ENCODE assay signal across 9 cellular contexts in the genomic region with DNA sequence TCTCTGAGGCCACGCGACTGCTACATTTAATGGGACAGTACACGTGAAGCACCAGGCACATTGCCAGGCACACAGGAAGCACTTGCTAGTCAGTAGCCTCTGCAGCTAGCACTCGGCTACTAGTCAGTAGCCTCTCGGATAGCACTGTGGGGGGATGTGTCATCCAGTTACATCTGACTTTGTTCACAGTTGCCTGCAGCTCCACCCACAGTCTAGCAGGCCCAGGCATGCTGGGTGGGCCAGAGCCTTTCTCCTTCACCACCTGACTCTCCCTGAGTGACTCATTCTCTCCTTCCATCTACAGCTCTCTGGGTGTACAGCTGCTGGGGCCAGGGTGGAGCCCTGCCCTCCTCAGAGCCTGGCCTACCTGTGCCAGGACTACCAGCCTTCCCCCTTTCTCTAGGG. TPM values are rescaled to one million over a fixed set of nuclear protein-coding genes. Genes with fewer than 3 reads are reported as not detected.
DNase-seq lines count a peak whose midpoint lies in the region; ATAC-seq, FAIRE-seq and TF ChIP-seq lines count a peak whose summit lies in the region.
"Had no signal": no experiment of that assay in that cellular context is flagged by ENCODE, and none has a peak within 500 bp of the region (broad histone marks: within the 10 kb centered on the region; RNA-seq: fewer than 3 reads in every experiment).

No MANE protein-coding gene starts in this region.

- H3K4me3 ChIP-seq in adipocyte (ENCODE audit: low read length) (no peak overlapping the region), HepG2 (replicated peaks in 1 of 3; ENCODE audit: insufficient read depth in 1 of 3, low read depth in 2 of 3, low read length in 3 of 3) (no peak overlapping the region), testis (no peak overlapping the region)

- H3K79me2 ChIP-seq in HepG2 (ENCODE audit: insufficient read depth, low read length) = no peaks in the 10 kb centered on the region
- H3K79me2 ChIP-seq: parathyroid adenoma had no signal

- H3K4me1 ChIP-seq in adipocyte (ENCODE audit: control insufficient read depth, insufficient read depth, low read length) = peaks cover 6% of the 10 kb centered on the region
- H3K4me1 ChIP-seq in HepG2 (ENCODE audit: insufficient read depth, low read length) = no peaks in the 10 kb centered on the region
- no peaks in the 10 kb centered on the region for H3K4me1 ChIP-seq in testis

- H3K27ac Mint-ChIP-seq in stimulated activated naive CD8-positive, alpha-beta T cell treated with anti-CD3 and anti-CD28 coated beads, Interleukin-15, amount 100 ng/mL, for 72 hours = peak overlapping the region; percentile 21 to 88

- no peak for TF ChIP-seq EP300 in HepG2 (IDR thresholded peaks at IDR 0.05; ENCODE audit: low read depth in 2 of 2, low read length in 2 of 2)
- no peak for TF ChIP-seq EP300 in HepG2 (CRISPR knock-in tag; IDR thresholded peaks at IDR 0.05; ENCODE audit: borderline replicate concordance)

- no peak overlapping the region for H2AFZ ChIP-seq in HepG2 (ENCODE audit: low read length)
- H2AFZ ChIP-seq: parathyroid adenoma had no signal

- no peaks in the 10 kb centered on the region for H3K9me3 Mint-ChIP-seq in stimulated activated naive CD8-positive, alpha-beta T cell treated with anti-CD3 and anti-CD28 coated beads, Interleukin-15, amount 100 ng/mL, for 72 hours

- BruUV-seq in HepG2 (replicated peaks; lab: Mats Ljungman, UMichigan) = no TSS peak

- H3K27ac ChIP-seq in HepG2 (ENCODE audit: extremely low read length, insufficient read depth, low read length) (no peak overlapping the region), testis (no peak overlapping the region)
- H3K27ac ChIP-seq: parathyroid adenoma had no signal

- H4K20me1 ChIP-seq in HepG2 (ENCODE audit: insufficient read depth, low read length) = no peaks in the 10 kb centered on the region

- H3K9me3 ChIP-seq in adipocyte (ENCODE audit: control insufficient read depth, low read length) (no peaks in the 10 kb centered on the region), HepG2 (ENCODE audit: low read length) (no peaks in the 10 kb centered on the region), testis (no peaks in the 10 kb centered on the region)

- TF ChIP-seq CTCF in HepG2 (CRISPR knock-in tag; IDR thresholded peaks at IDR 0.05) (no peak), testis (IDR thresholded peaks at IDR 0.05) (no peak)

- H3K27me3 Mint-ChIP-seq in stimulated activated naive CD8-positive, alpha-beta T cell treated with anti-CD3 and anti-CD28 coated beads, Interleukin-15, amount 100 ng/mL, for 72 hours = no peaks in the 10 kb centered on the region

- H3K9ac ChIP-seq in adipocyte (ENCODE audit: low read length) (no peak overlapping the region), HepG2 (ENCODE audit: insufficient read depth, low read depth, low read length) (no peak overlapping the region)
- H3K9ac ChIP-seq: parathyroid adenoma had no signal

- intact Hi-C loops in HepG2 (cut with micrococcal nuclease; ENCODE audit: unreplicated experiment) = no loop called here
- intact Hi-C loops in testis (cut with DNase I; ENCODE audit: low total_unique reads) = no loop called here

- peak; percentile 59 for ATAC-seq in HG02763 (IDR thresholded peaks at IDR 0.05; ENCODE audit: unreplicated experiment)
- ATAC-seq in HepG2 = peak; percentile 35
- ATAC-seq in stimulated activated naive CD8-positive, alpha-beta T cell treated with anti-CD3 and anti-CD28 coated beads, Interleukin-15, amount 100 ng/mL, for 72 hours = peak; percentile 94

- no peak for TF ChIP-seq RAD21 in HepG2 (CRISPR knock-in tag; IDR thresholded peaks at IDR 0.05)

- peak overlapping the region in 1 of 2 donors; percentile 56 for H3K4me3 Mint-ChIP-seq in stimulated activated naive CD8-positive, alpha-beta T cell treated with anti-CD3 and anti-CD28 coated beads, Interleukin-15, amount 100 ng/mL, for 72 hours

- 85% methylated on average over 5 of the region's 5 CpGs for WGBS in HepG2 (ENCODE audit: low lambda C conversion rate)
- WGBS in testis, 2 donors = 73 to 76% methylated on average over 5 of the region's 5 CpGs

- H3K36me3 ChIP-seq in adipocyte (ENCODE audit: control insufficient read depth, insufficient read depth, low read length, severe bottlenecking) (peaks cover 43% of the 10 kb centered on the region), HepG2 (replicated peaks in 1 of 2; ENCODE audit: control insufficient read depth in 1 of 2, insufficient read depth in 2 of 2, low read length in 2 of 2) (peaks cover 32 to 85% of the 10 kb centered on the region in 2 experiments), testis (ENCODE audit: low read depth, missing control alignments) (no peaks in the 10 kb centered on the region)

- CTCF ChIA-PET in HepG2 (lab: Yijun Ruan, JAX; ENCODE audit: low intra/inter-chr PET ratio, low total read pairs) = no interaction called here

- DNase-seq in GM03348 (ENCODE audit: low spot score) = peak; percentile 93
- peak; percentile 91 for DNase-seq in NCI-H69 (lab: John Stamatoyannopoulos, UW)
- DNase-seq in adipocyte (ENCODE audit: low read depth) = peak; percentile 75
- peak; percentile 64 for DNase-seq in HepG2 (ENCODE audit: low spot score)
- peak; percentile 53 to 65 for DNase-seq in stimulated activated naive CD8-positive, alpha-beta T cell treated with anti-CD3 and anti-CD28 coated beads, Interleukin-15, amount 100 ng/mL, for 72 hours
- DNase-seq in testis = no peak
- no peak for DNase-seq in HuH-7.5 (ENCODE audit: low spot score)

- in situ Hi-C loops in HepG2 (cut with HindIII; ENCODE audit: extremely low pct_ligation_motif_present, low pct_unique_long_range_greater_than_20kb) = no loop called here

- FAIRE-seq in HepG2 (lab: Jason Lieb, UNC) = no peak

- H3K4me1 Mint-ChIP-seq in stimulated activated naive CD8-positive, alpha-beta T cell treated with anti-CD3 and anti-CD28 coated beads, Interleukin-15, amount 100 ng/mL, for 72 hours = peaks cover 10% of the 10 kb centered on the region

- POLR2A ChIA-PET in HepG2 (lab: Yijun Ruan, JAX) = no interaction called here

- TF ChIP-seq POLR2A in HepG2 (IDR thresholded peaks at IDR 0.05; ENCODE audit: insufficient read depth in 1 of 2, low read depth in 2 of 2, low read length in 2 of 2) = no peak
- no peak for TF ChIP-seq POLR2A in testis (IDR thresholded peaks at IDR 0.05)

- H3K27me3 ChIP-seq in adipocyte (replicated peaks; ENCODE audit: control insufficient read depth, insufficient read depth, low read length) (no peaks in the 10 kb centered on the region), HepG2 (ENCODE audit: control insufficient read depth in 1 of 2, insufficient read depth in 2 of 2, low read length in 2 of 2) (no peaks in the 10 kb centered on the region), testis (no peaks in the 10 kb centered on the region)

- H3K4me2 ChIP-seq in HepG2 (ENCODE audit: low read depth, low read length) = no peak overlapping the region

TF ChIP-seq in HepG2, 621 proteins besides CTCF, POLR2A, EP300 and RAD21:
- TF ChIP-seq FOSL2 (CRISPR knock-in tag; IDR thresholded peaks at IDR 0.05) = peak; percentile 67
- TF ChIP-seq ZSCAN20 (CRISPR knock-in tag; IDR thresholded peaks at IDR 0.05; ENCODE audit: borderline replicate concordance) = no peak

RNA-seq across cellular contexts. Expression of gene PTPRF, which starts 51.5 kb away (rescaled TPM):
- 47.3 and 55.9 TPM in 2 replicates for total RNA-seq in HepG2 (2016; rRNA removed; fragmentation: Illumina TruSeq; extraction: Trizol)
- total RNA-seq in HepG2 (2016; cell fraction: cytosol; rRNA removed; fragmentation: Illumina TruSeq; extraction: Trizol; ENCODE audit: low read depth) = 6.1 and 8.9 TPM in 2 replicates
- total RNA-seq in HepG2 (2016; cell fraction: insoluble cytoplasmic fraction; rRNA removed; fragmentation: Illumina TruSeq; extraction: Trizol) = 38.1 and 54.3 TPM in 2 replicates
- 30.4 and 36.7 TPM in 2 replicates for total RNA-seq in HepG2 (2016; cell fraction: membrane; rRNA removed; fragmentation: Illumina TruSeq; extraction: Trizol)
- 76.8 and 90.3 TPM in 2 replicates for total RNA-seq in HepG2 (2016; cell fraction: nucleus; rRNA removed; fragmentation: Illumina TruSeq; extraction: Trizol)
- polyA plus RNA-seq in HepG2 (2011; rRNA removed) = 167 and 213 TPM in 2 replicates
- 119 and 128 TPM in 2 replicates for polyA plus RNA-seq in HepG2 (2011; cell fraction: cytosol; rRNA removed)
- 229 and 238 TPM in 2 replicates for polyA plus RNA-seq in HepG2 (2011; cell fraction: nucleus; rRNA removed)
- polyA plus RNA-seq in HepG2 (2012) = 125 and 182 TPM in 2 replicates
- 5.7 and 6.0 TPM in 2 replicates for polyA plus RNA-seq in HepG2 (2016; cell fraction: cytosol; fragmentation: Illumina TruSeq; extraction: Trizol; ENCODE audit: low read depth)
- 37.1 and 51.8 TPM in 2 replicates for polyA plus RNA-seq in HepG2 (2016; cell fraction: insoluble cytoplasmic fraction; fragmentation: Illumina TruSeq; extraction: Trizol; ENCODE audit: low read depth)
- polyA plus RNA-seq in HepG2 (2016; cell fraction: membrane; fragmentation: Illumina TruSeq; extraction: Trizol; ENCODE audit: low read depth) = 13.5 and 17.9 TPM in 2 replicates
- 139 and 140 TPM in 2 replicates for polyA plus RNA-seq in HepG2 (2016; cell fraction: nucleus; fragmentation: Illumina TruSeq; extraction: Trizol; ENCODE audit: insufficient read depth, low read depth)
- 212 and 690 TPM in 2 replicates for polyA minus RNA-seq in HepG2 (2011; rRNA and poly(A)+ RNA removed; ENCODE audit: low replicate concordance)
- 137 and 178 TPM in 2 replicates for polyA minus RNA-seq in HepG2 (2011; cell fraction: cytosol; rRNA and poly(A)+ RNA removed)
- polyA minus RNA-seq in HepG2 (2011; cell fraction: nucleus; rRNA and poly(A)+ RNA removed) = 83.0 and 106 TPM in 2 replicates
- total RNA-seq in testis = 10 to 100 TPM; 43.1 to 45.4 TPM
- 51.0 TPM for polyA plus RNA-seq in testis (ENCODE audit: insufficient read depth, low read depth, low replicate concordance)

Comparison
In these comparisons a context has a peak if more than half of its experiments do, and no peak if none do; other contexts are left out.
1. DNase-seq: peak in GM03348 (single experiment), NCI-H69 (single experiment), adipocyte (single experiment), HepG2 (single experiment) and stimulated activated naive CD8-positive, alpha-beta T cell treated with anti-CD3 and anti-CD28 coated beads, Interleukin-15, amount 100 ng/mL, for 72 hours (2 of 2); none in testis (single experiment) and HuH-7.5 (single experiment).
2. ATAC-seq: peak in every context shown above with its lines; median percentile 94 in stimulated activated naive CD8-positive, alpha-beta T cell treated with anti-CD3 and anti-CD28 coated beads, Interleukin-15, amount 100 ng/mL, for 72 hours; 59 in HG02763; 35 in HepG2.